1 cellular context compared by ENCODE assay signal in the genomic region with DNA sequence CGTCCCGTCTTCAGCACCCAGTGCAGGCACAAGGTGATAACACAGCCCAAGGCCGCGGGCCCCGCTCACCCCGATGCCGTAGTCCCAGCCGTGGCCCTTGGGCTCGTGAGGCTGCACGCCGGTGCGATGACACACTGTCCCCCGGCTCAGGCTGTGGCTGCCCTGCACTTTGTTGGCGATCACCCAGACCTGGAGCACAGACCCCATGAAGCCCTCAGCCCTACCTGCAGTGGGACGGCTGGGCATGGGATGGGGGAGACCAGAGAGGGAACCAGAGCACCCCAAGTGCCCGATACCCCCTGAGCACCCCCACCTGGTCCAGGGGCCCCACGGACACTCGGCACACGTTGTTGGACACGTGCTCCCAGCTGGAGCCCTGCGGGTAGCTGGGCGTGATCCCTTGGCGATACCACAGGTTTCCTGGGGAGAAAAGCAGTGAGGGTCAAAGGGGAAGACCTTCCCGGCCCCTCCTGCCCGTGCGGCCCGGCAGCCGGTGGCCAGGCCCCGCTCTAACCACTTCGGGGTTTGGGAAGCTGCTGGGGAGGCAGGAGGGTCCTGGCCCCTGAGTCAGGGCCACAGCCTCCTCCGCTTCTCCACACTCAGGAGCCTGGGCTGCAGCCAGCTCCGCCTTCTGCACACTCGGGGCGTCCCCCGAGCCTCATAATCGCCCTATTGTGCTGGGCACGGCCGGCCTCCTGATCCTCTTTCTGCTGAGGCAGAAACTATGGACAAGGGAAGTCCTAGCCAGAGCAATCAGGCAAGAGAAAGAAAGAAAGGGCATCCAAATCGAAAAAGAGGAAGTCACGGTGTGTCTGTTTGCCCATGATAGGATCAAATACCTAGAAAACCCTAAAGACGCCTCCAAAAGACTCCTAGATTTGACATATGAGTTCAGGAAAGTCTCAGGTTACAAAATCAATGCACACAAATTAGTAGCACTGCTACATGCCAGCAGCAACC.
A peak's percentile ranks its signal among the peaks of the same experiment; 100 is the strongest.
TF ChIP-seq lines count a peak whose summit lies in the region.

No MANE protein-coding gene starts in this region.

TF ChIP-seq in GM12878, 131 proteins besides CTCF, POLR2A, EP300 and RAD21 (continued from another document):
- TF ChIP-seq TBL1XR1 (IDR thresholded peaks at IDR 0.05; ENCODE audit: low read depth, low read length) = no peak
- TF ChIP-seq SPI1 (IDR thresholded peaks at IDR 0.05; ENCODE audit: borderline replicate concordance, insufficient read depth, low read depth, low read length) = peak; percentile 92
- TF ChIP-seq EED (IDR thresholded peaks at IDR 0.05; ENCODE audit: low read depth) = 0 out of 2 replicates have a peak, but pooled peaks have one; percentile 35
- TF ChIP-seq ASH2L (IDR thresholded peaks at IDR 0.05; ENCODE audit: borderline replicate concordance, low read depth) = no peak
- TF ChIP-seq, protein P1, sequence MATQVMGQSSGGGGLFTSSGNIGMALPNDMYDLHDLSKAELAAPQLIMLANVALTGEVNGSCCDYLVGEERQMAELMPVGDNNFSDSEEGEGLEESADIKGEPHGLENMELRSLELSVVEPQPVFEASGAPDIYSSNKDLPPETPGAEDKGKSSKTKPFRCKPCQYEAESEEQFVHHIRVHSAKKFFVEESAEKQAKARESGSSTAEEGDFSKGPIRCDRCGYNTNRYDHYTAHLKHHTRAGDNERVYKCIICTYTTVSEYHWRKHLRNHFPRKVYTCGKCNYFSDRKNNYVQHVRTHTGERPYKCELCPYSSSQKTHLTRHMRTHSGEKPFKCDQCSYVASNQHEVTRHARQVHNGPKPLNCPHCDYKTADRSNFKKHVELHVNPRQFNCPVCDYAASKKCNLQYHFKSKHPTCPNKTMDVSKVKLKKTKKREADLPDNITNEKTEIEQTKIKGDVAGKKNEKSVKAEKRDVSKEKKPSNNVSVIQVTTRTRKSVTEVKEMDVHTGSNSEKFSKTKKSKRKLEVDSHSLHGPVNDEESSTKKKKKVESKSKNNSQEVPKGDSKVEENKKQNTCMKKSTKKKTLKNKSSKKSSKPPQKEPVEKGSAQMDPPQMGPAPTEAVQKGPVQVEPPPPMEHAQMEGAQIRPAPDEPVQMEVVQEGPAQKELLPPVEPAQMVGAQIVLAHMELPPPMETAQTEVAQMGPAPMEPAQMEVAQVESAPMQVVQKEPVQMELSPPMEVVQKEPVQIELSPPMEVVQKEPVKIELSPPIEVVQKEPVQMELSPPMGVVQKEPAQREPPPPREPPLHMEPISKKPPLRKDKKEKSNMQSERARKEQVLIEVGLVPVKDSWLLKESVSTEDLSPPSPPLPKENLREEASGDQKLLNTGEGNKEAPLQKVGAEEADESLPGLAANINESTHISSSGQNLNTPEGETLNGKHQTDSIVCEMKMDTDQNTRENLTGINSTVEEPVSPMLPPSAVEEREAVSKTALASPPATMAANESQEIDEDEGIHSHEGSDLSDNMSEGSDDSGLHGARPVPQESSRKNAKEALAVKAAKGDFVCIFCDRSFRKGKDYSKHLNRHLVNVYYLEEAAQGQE (IDR thresholded peaks at IDR 0.05; ENCODE audit: low read depth, low read length) = no peak
- no peak for TF ChIP-seq MTA2 (IDR thresholded peaks at IDR 0.05; ENCODE audit: low read depth)
- TF ChIP-seq, protein P2, sequence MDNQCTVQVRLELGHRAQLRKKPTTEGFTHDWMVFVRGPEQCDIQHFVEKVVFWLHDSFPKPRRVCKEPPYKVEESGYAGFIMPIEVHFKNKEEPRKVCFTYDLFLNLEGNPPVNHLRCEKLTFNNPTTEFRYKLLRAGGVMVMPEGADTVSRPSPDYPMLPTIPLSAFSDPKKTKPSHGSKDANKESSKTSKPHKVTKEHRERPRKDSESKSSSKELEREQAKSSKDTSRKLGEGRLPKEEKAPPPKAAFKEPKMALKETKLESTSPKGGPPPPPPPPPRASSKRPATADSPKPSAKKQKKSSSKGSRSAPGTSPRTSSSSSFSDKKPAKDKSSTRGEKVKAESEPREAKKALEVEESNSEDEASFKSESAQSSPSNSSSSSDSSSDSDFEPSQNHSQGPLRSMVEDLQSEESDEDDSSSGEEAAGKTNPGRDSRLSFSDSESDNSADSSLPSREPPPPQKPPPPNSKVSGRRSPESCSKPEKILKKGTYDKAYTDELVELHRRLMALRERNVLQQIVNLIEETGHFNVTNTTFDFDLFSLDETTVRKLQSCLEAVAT (IDR thresholded peaks at IDR 0.05) = no peak
- 0 out of 4 replicates have a peak, but pooled peaks of 1 of the 2 experiments have one; percentile 10 for TF ChIP-seq IKZF2 (IDR thresholded peaks at IDR 0.05)
- no peak for TF ChIP-seq SUZ12 (IDR thresholded peaks at IDR 0.05; ENCODE audit: unreplicated experiment)
- TF ChIP-seq, protein P3, sequence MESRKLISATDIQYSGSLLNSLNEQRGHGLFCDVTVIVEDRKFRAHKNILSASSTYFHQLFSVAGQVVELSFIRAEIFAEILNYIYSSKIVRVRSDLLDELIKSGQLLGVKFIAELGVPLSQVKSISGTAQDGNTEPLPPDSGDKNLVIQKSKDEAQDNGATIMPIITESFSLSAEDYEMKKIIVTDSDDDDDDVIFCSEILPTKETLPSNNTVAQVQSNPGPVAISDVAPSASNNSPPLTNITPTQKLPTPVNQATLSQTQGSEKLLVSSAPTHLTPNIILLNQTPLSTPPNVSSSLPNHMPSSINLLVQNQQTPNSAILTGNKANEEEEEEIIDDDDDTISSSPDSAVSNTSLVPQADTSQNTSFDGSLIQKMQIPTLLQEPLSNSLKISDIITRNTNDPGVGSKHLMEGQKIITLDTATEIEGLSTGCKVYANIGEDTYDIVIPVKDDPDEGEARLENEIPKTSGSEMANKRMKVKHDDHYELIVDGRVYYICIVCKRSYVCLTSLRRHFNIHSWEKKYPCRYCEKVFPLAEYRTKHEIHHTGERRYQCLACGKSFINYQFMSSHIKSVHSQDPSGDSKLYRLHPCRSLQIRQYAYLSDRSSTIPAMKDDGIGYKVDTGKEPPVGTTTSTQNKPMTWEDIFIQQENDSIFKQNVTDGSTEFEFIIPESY (IDR thresholded peaks at IDR 0.05) = no peak
- no peak for TF ChIP-seq MYC (IDR thresholded peaks at IDR 0.05; ENCODE audit: insufficient read depth, insufficient read length, insufficient replicate concordance, low read length, severe bottlenecking)
- TF ChIP-seq ETV6 (conservative IDR thresholded peaks at IDR 0.05 in 1 of 2, IDR thresholded peaks at IDR 0.05 in 1 of 2; ENCODE audit: borderline replicate concordance in 1 of 2, low read depth in 1 of 2) = no peak
- TF ChIP-seq CHD1 (IDR thresholded peaks at IDR 0.05; ENCODE audit: low read depth, low read length) = no peak
- TF ChIP-seq, protein P4, sequence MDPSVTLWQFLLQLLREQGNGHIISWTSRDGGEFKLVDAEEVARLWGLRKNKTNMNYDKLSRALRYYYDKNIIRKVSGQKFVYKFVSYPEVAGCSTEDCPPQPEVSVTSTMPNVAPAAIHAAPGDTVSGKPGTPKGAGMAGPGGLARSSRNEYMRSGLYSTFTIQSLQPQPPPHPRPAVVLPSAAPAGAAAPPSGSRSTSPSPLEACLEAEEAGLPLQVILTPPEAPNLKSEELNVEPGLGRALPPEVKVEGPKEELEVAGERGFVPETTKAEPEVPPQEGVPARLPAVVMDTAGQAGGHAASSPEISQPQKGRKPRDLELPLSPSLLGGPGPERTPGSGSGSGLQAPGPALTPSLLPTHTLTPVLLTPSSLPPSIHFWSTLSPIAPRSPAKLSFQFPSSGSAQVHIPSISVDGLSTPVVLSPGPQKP (IDR thresholded peaks at IDR 0.05; ENCODE audit: low read depth, low read length) = no peak
- no peak for TF ChIP-seq TAF1 (IDR thresholded peaks at IDR 0.05; ENCODE audit: borderline replicate concordance, low read depth, low read length)
- TF ChIP-seq IKZF1 (conservative IDR thresholded peaks at IDR 0.05) = no peak; the same call in 1 of the 2 replicates
- TF ChIP-seq MXI1 (IDR thresholded peaks at IDR 0.05; ENCODE audit: low read depth, low read length) = no peak
- TF ChIP-seq SIN3A (IDR thresholded peaks at IDR 0.05; ENCODE audit: low read depth, low read length) = no peak
- TF ChIP-seq, protein P5, sequence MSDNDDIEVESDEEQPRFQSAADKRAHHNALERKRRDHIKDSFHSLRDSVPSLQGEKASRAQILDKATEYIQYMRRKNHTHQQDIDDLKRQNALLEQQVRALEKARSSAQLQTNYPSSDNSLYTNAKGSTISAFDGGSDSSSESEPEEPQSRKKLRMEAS (IDR thresholded peaks at IDR 0.05; ENCODE audit: low read depth, low read length) = no peak
